25 cellular contexts compared by ENCODE assay signal in genomic region chr10:89355373-89355772, GRCh38. TPM values are rescaled to one million over a fixed set of nuclear protein-coding genes. Genes with fewer than 3 reads are reported as not detected.
DNase-seq lines count a peak whose midpoint lies in the region; ATAC-seq and TF ChIP-seq lines count a peak whose summit lies in the region.
"Had no signal": no experiment of that assay in that cellular context is flagged by ENCODE, and none has a peak within 500 bp of the region (broad histone marks: within the 10 kb centered on the region; RNA-seq: fewer than 3 reads in every experiment).

No MANE protein-coding gene starts in this region.

- peak; percentile 42 for ATAC-seq in activated CD8-positive, alpha-beta T cell treated with anti-CD3 and anti-CD28 coated beads for 36 hours
- no peak for ATAC-seq in activated CD8-positive, alpha-beta T cell treated with anti-CD3 and anti-CD28 coated beads, Interleukin-2, amount 10 ng/mL, durations not matched to agents 7 days and 5 days
- ATAC-seq in stimulated activated effector memory CD8-positive, alpha-beta T cell treated with anti-CD3 and anti-CD28 coated beads, Interleukin-12 subunit alpha, Interleukin-12 subunit beta, amount 100 ng/mL, for 72 hours = peak; percentile 53
- ATAC-seq in GM18909 (IDR thresholded peaks at IDR 0.05; ENCODE audit: poor library complexity, unreplicated experiment) (no peak), HG02642 (IDR thresholded peaks at IDR 0.05; ENCODE audit: poor library complexity, unreplicated experiment) (no peak)
- ATAC-seq: activated CD4-positive, CD25-positive, alpha-beta regulatory T cell treated with anti-CD3 and anti-CD28 coated beads, Interleukin-2, amount 50 U/mL, for 24 hours; GM23338; naive thymus-derived CD8-positive, alpha-beta T cell had no signal

- H3K27me3 Mint-ChIP-seq in activated CD8-positive, alpha-beta T cell treated with anti-CD3 and anti-CD28 coated beads for 36 hours = peaks cover 19% of the 10 kb centered on the region
- peaks cover 11% of the 10 kb centered on the region for H3K27me3 Mint-ChIP-seq in activated CD8-positive, alpha-beta T cell treated with anti-CD3 and anti-CD28 coated beads, Interleukin-2, amount 10 ng/mL, durations not matched to agents 7 days and 5 days (ENCODE audit: low read depth)
- H3K27me3 Mint-ChIP-seq: progenitor cell of endocrine pancreas had no signal

- no peaks in the 10 kb centered on the region for H3K36me3 Mint-ChIP-seq in activated CD8-positive, alpha-beta T cell treated with anti-CD3 and anti-CD28 coated beads for 36 hours (ENCODE audit: low read depth)
- H3K36me3 Mint-ChIP-seq in activated CD8-positive, alpha-beta T cell treated with anti-CD3 and anti-CD28 coated beads, Interleukin-2, amount 10 ng/mL, durations not matched to agents 7 days and 5 days (ENCODE audit: low read depth) = no peaks in the 10 kb centered on the region
- H3K36me3 Mint-ChIP-seq in stimulated activated effector memory CD8-positive, alpha-beta T cell treated with anti-CD3 and anti-CD28 coated beads, Interleukin-12 subunit alpha, Interleukin-12 subunit beta, amount 100 ng/mL, for 72 hours = no peaks in the 10 kb centered on the region

- no peak overlapping the region for H3K27ac Mint-ChIP-seq in activated CD8-positive, alpha-beta T cell treated with anti-CD3 and anti-CD28 coated beads for 36 hours
- H3K27ac Mint-ChIP-seq in activated CD8-positive, alpha-beta T cell treated with anti-CD3 and anti-CD28 coated beads, Interleukin-2, amount 10 ng/mL, durations not matched to agents 7 days and 5 days = no peak overlapping the region
- no peak overlapping the region for H3K27ac Mint-ChIP-seq in stimulated activated effector memory CD8-positive, alpha-beta T cell treated with anti-CD3 and anti-CD28 coated beads, Interleukin-12 subunit alpha, Interleukin-12 subunit beta, amount 100 ng/mL, for 72 hours
- H3K27ac Mint-ChIP-seq: GM23338 had no signal

- intact Hi-C loops in activated CD8-positive, alpha-beta T cell treated with anti-CD3 and anti-CD28 coated beads for 36 hours (cut with micrococcal nuclease) = no loop called here

- peaks cover 3% of the 10 kb centered on the region for H3K9me3 Mint-ChIP-seq in activated CD8-positive, alpha-beta T cell treated with anti-CD3 and anti-CD28 coated beads for 36 hours
- H3K9me3 Mint-ChIP-seq in activated CD8-positive, alpha-beta T cell treated with anti-CD3 and anti-CD28 coated beads, Interleukin-2, amount 10 ng/mL, durations not matched to agents 7 days and 5 days (ENCODE audit: insufficient read depth) = no peaks in the 10 kb centered on the region
- H3K9me3 Mint-ChIP-seq in stimulated activated effector memory CD8-positive, alpha-beta T cell treated with anti-CD3 and anti-CD28 coated beads, Interleukin-12 subunit alpha, Interleukin-12 subunit beta, amount 100 ng/mL, for 72 hours = peaks cover 3% of the 10 kb centered on the region

- peaks cover 17% of the 10 kb centered on the region for H3K4me1 Mint-ChIP-seq in activated CD8-positive, alpha-beta T cell treated with anti-CD3 and anti-CD28 coated beads for 36 hours (ENCODE audit: low read depth)
- H3K4me1 Mint-ChIP-seq in activated CD8-positive, alpha-beta T cell treated with anti-CD3 and anti-CD28 coated beads, Interleukin-2, amount 10 ng/mL, durations not matched to agents 7 days and 5 days (ENCODE audit: low read depth) = peaks cover 19% of the 10 kb centered on the region
- peaks cover 27% of the 10 kb centered on the region for H3K4me1 Mint-ChIP-seq in stimulated activated effector memory CD8-positive, alpha-beta T cell treated with anti-CD3 and anti-CD28 coated beads, Interleukin-12 subunit alpha, Interleukin-12 subunit beta, amount 100 ng/mL, for 72 hours

- POLR2A ChIA-PET in activated CD8-positive, alpha-beta T cell treated with anti-CD3 and anti-CD28 coated beads for 36 hours (lab: Charles Lee) = no interaction called here
- POLR2A ChIA-PET in activated CD8-positive, alpha-beta T cell treated with anti-CD3 and anti-CD28 coated beads, Interleukin-2, amount 10 ng/mL, durations not matched to agents 7 days and 5 days (lab: Charles Lee) = no interaction called here

- CTCF ChIA-PET in activated CD8-positive, alpha-beta T cell treated with anti-CD3 and anti-CD28 coated beads for 36 hours (lab: Charles Lee) = interaction anchor here (0.9 to 2.0 kb wide), 4 partner anchors 12 to 326 kb away, joined by 3 to 5 read pairs (median 4); partner anchors contain the start of gene IFIT2
- CTCF ChIA-PET in activated CD8-positive, alpha-beta T cell treated with anti-CD3 and anti-CD28 coated beads, Interleukin-2, amount 10 ng/mL, durations not matched to agents 7 days and 5 days (lab: Charles Lee) = interaction anchor here (2.2 kb wide), 1 partner anchor 14 kb away, joined by 9 read pairs; no protein-coding TSS in a partner anchor

- H3K4me3 Mint-ChIP-seq in activated CD8-positive, alpha-beta T cell treated with anti-CD3 and anti-CD28 coated beads for 36 hours = no peak overlapping the region
- H3K4me3 Mint-ChIP-seq in activated CD8-positive, alpha-beta T cell treated with anti-CD3 and anti-CD28 coated beads, Interleukin-2, amount 10 ng/mL, durations not matched to agents 7 days and 5 days = no peak overlapping the region
- no peak overlapping the region for H3K4me3 Mint-ChIP-seq in stimulated activated effector memory CD8-positive, alpha-beta T cell treated with anti-CD3 and anti-CD28 coated beads, Interleukin-12 subunit alpha, Interleukin-12 subunit beta, amount 100 ng/mL, for 72 hours
- H3K4me3 Mint-ChIP-seq: GM23338; naive thymus-derived CD8-positive, alpha-beta T cell had no signal

- TF ChIP-seq CTCF in activated CD8-positive, alpha-beta T cell treated with anti-CD3 and anti-CD28 coated beads for 36 hours (IDR thresholded peaks at IDR 0.05) = no peak
- TF ChIP-seq CTCF in choroid plexus epithelial cell (conservative IDR thresholded peaks at IDR 0.05; ENCODE audit: low read depth, low read length) = no peak

- no peak for DNase-seq in activated CD8-positive, alpha-beta T cell treated with anti-CD3 and anti-CD28 coated beads for 36 hours
- no peak for DNase-seq in activated CD8-positive, alpha-beta T cell treated with anti-CD3 and anti-CD28 coated beads, Interleukin-2, amount 10 ng/mL, durations not matched to agents 7 days and 5 days
- DNase-seq in MV-4-11 (lab: John Stamatoyannopoulos, UW) = peak; percentile 62
- DNase-seq in choroid plexus epithelial cell (ENCODE audit: low read depth) = peak; percentile 71
- DNase-seq in stimulated activated effector memory CD8-positive, alpha-beta T cell treated with anti-CD3 and anti-CD28 coated beads, Interleukin-12 subunit alpha, Interleukin-12 subunit beta, amount 100 ng/mL, for 72 hours (ENCODE audit: low spot score in 2 of 2) = no peak
- DNase-seq in SIG-M5 treated with dmso at 0.1 percent for 504 hours (lab: John Stamatoyannopoulos, UW; ENCODE audit: unreplicated experiment) = no peak
- DNase-seq: activated effector memory CD4-positive, alpha-beta T cell treated with Interleukin-2 at 50 U/mL for 16 hours; central memory CD4-positive, alpha-beta T cell; DMS 273 treated with DMSO at 0.1 percent for 48 hours; effector CD4-positive, alpha-beta T cell; KBM-7; mesendoderm; naive thymus-derived CD8-positive, alpha-beta T cell; NCI-H69; T1000; testis had no signal

- H3K4me3 ChIP-seq in choroid plexus epithelial cell (ENCODE audit: low read depth, low read length) = no peak overlapping the region
- H3K4me3 ChIP-seq: GM23338, SK-N-MC, smooth muscle cell, testis had no signal

RNA-seq across cellular contexts. Expression of gene IFIT1B, which starts 22.5 kb away (rescaled TPM):
- not detected for total RNA-seq in activated CD8-positive, alpha-beta T cell treated with anti-CD3 and anti-CD28 coated beads for 36 hours
- total RNA-seq in activated CD8-positive, alpha-beta T cell treated with anti-CD3 and anti-CD28 coated beads, Interleukin-2, amount 10 ng/mL, durations not matched to agents 7 days and 5 days = not detected
- total RNA-seq: GM23338; kidney epithelial cell; naive thymus-derived CD8-positive, alpha-beta T cell; OCI-LY7; progenitor cell of endocrine pancreas; smooth muscle cell; testis had no signal

RNA-seq across cellular contexts. Expression of gene IFIT3, which starts 27.6 kb away (rescaled TPM):
- total RNA-seq in activated CD8-positive, alpha-beta T cell treated with anti-CD3 and anti-CD28 coated beads for 36 hours = 10 to 100 TPM; 20.4 to 21.8 TPM
- total RNA-seq in activated CD8-positive, alpha-beta T cell treated with anti-CD3 and anti-CD28 coated beads, Interleukin-2, amount 10 ng/mL, durations not matched to agents 7 days and 5 days = 10 to 100 TPM; 42.8 to 43.7 TPM
- total RNA-seq: progenitor cell of endocrine pancreas had no signal

RNA-seq across cellular contexts. Expression of gene IFIT1, which starts 37.0 kb away (rescaled TPM):
- 1 to 10 TPM; 6.1 to 6.3 TPM for total RNA-seq in activated CD8-positive, alpha-beta T cell treated with anti-CD3 and anti-CD28 coated beads for 36 hours
- 10 to 100 TPM; 29.8 to 31.8 TPM for total RNA-seq in activated CD8-positive, alpha-beta T cell treated with anti-CD3 and anti-CD28 coated beads, Interleukin-2, amount 10 ng/mL, durations not matched to agents 7 days and 5 days
- total RNA-seq: OCI-LY7 had no signal

RNA-seq across cellular contexts. Expression of gene IFIT2, which starts 53.5 kb away (rescaled TPM):
- total RNA-seq in activated CD8-positive, alpha-beta T cell treated with anti-CD3 and anti-CD28 coated beads for 36 hours = 10 to 100 TPM; 39.2 to 41.6 TPM
- total RNA-seq in activated CD8-positive, alpha-beta T cell treated with anti-CD3 and anti-CD28 coated beads, Interleukin-2, amount 10 ng/mL, durations not matched to agents 7 days and 5 days = 1 to 10 TPM; 7.3 TPM
- total RNA-seq: GM23338, progenitor cell of endocrine pancreas had no signal

RNA-seq across cellular contexts. Expression of gene IFIT5, which starts 59.0 kb away (rescaled TPM):
- total RNA-seq in activated CD8-positive, alpha-beta T cell treated with anti-CD3 and anti-CD28 coated beads for 36 hours = 10 to 100 TPM; 11.7 to 12.6 TPM
- 10 to 100 TPM; 22.5 to 22.7 TPM for total RNA-seq in activated CD8-positive, alpha-beta T cell treated with anti-CD3 and anti-CD28 coated beads, Interleukin-2, amount 10 ng/mL, durations not matched to agents 7 days and 5 days

Comparison
In these comparisons a context has a peak if more than half of its experiments do, and no peak if none do; other contexts are left out.
1. ATAC-seq: peak in activated CD8-positive, alpha-beta T cell treated with anti-CD3 and anti-CD28 coated beads for 36 hours (single experiment) and stimulated activated effector memory CD8-positive, alpha-beta T cell treated with anti-CD3 and anti-CD28 coated beads, Interleukin-12 subunit alpha, Interleukin-12 subunit beta, amount 100 ng/mL, for 72 hours (single experiment); none in activated CD8-positive, alpha-beta T cell treated with anti-CD3 and anti-CD28 coated beads, Interleukin-2, amount 10 ng/mL, durations not matched to agents 7 days and 5 days (single experiment), GM18909 (single experiment) and HG02642 (single experiment).
2. RNA of gene IFIT1, which starts 37.0 kb away (total RNA-seq): 29.8 to 31.8 TPM in activated CD8-positive, alpha-beta T cell treated with anti-CD3 and anti-CD28 coated beads, Interleukin-2, amount 10 ng/mL, durations not matched to agents 7 days and 5 days; 6.1 to 6.3 TPM in activated CD8-positive, alpha-beta T cell treated with anti-CD3 and anti-CD28 coated beads for 36 hours; every median in the first group is over 4 times any median in the second.
3. DNase-seq: peak in MV-4-11 (single experiment) and choroid plexus epithelial cell (single experiment); none in activated CD8-positive, alpha-beta T cell treated with anti-CD3 and anti-CD28 coated beads for 36 hours (single experiment), activated CD8-positive, alpha-beta T cell treated with anti-CD3 and anti-CD28 coated beads, Interleukin-2, amount 10 ng/mL, durations not matched to agents 7 days and 5 days (single experiment), stimulated activated effector memory CD8-positive, alpha-beta T cell treated with anti-CD3 and anti-CD28 coated beads, Interleukin-12 subunit alpha, Interleukin-12 subunit beta, amount 100 ng/mL, for 72 hours (0 of 2) and SIG-M5 treated with dmso at 0.1 percent for 504 hours (single experiment).